In genomic region chr15:100054539-100054938, GRCh38 we compare ENCODE assay signal across 30 cellular contexts.
"Had no signal": no experiment of that assay in that cellular context is flagged by ENCODE, and none has a peak within 500 bp of the region (broad histone marks: within the 10 kb centered on the region; RNA-seq: fewer than 3 reads in every experiment).

No MANE protein-coding gene starts in this region.

- H3K4me1 Mint-ChIP-seq: stimulated activated effector memory CD8-positive, alpha-beta T cell treated with anti-CD3 and anti-CD28 coated beads, Interleukin-12 subunit alpha, Interleukin-12 subunit beta, amount 100 ng/mL, for 72 hours had no signal

- H2AFZ ChIP-seq: neural progenitor cell, parathyroid adenoma had no signal

- H3K36me3 Mint-ChIP-seq: natural killer cell; neural progenitor cell; stimulated activated effector memory CD8-positive, alpha-beta T cell treated with anti-CD3 and anti-CD28 coated beads, Interleukin-12 subunit alpha, Interleukin-12 subunit beta, amount 100 ng/mL, for 72 hours; stimulated activated naive B cell treated with anti-CD40 and anti-IgM and Interleukin-4, amounts not matched to agents 10 μg/mL and 1 μg/mL and 100 μg/mL, for 72 hours had no signal

- DNase-seq: natural killer cell; nucleus accumbens; ovary; posterior cingulate gyrus; psoas muscle; right cardiac atrium; right lobe of liver; sigmoid colon; small intestine; stimulated activated CD4-positive, alpha-beta T cell treated with anti-CD3 and anti-CD28 coated beads, Interleukin-15, amount 100 ng/mL, for 24 hours; stimulated activated CD4-positive, alpha-beta T cell treated with anti-CD3 and anti-CD28 coated beads, Interleukin-2, amount 100 ng/mL, for 24 hours; stimulated activated CD4-positive, alpha-beta T cell treated with anti-CD3 and anti-CD28 coated beads, Interleukin-2, amount 100 ng/mL, for 48 hours; stimulated activated CD4-positive, alpha-beta T cell treated with anti-CD3 and anti-CD28 coated beads, Interleukin-4, amount 100 ng/mL, for 24 hours; stimulated activated naive B cell treated with anti-CD40 and anti-IgM and Interleukin-4, amounts not matched to agents 10 μg/mL and 1 μg/mL and 100 μg/mL, for 72 hours; stimulated activated naive CD4-positive, alpha-beta T cell treated with Interleukin-2 at 50 U/mL for 16 hours; stomach; thyroid gland; trophoblast cell; upper lobe of left lung had no signal

- H3K27me3 Mint-ChIP-seq: stimulated activated naive CD8-positive, alpha-beta T cell treated with anti-CD3 and anti-CD28 coated beads, Interleukin-15, Interleukin-2, amounts not matched to agents 100 ng/mL and 50 ng/mL, for 24 hours had no signal

- ATAC-seq: psoas muscle; right cardiac atrium; right lobe of liver; stimulated activated effector memory CD8-positive, alpha-beta T cell treated with anti-CD3 and anti-CD28 coated beads, Interleukin-12 subunit alpha, Interleukin-12 subunit beta, amount 100 ng/mL, for 72 hours; stimulated activated naive B cell treated with anti-CD40 and anti-IgM and Interleukin-4, amounts not matched to agents 10 μg/mL and 1 μg/mL and 100 μg/mL, for 72 hours had no signal

- H3K27ac Mint-ChIP-seq: natural killer cell; nephron; neural progenitor cell; progenitor cell of endocrine pancreas; stimulated activated effector memory CD8-positive, alpha-beta T cell treated with anti-CD3 and anti-CD28 coated beads, Interleukin-12 subunit alpha, Interleukin-12 subunit beta, amount 100 ng/mL, for 72 hours; stimulated activated naive B cell treated with anti-CD40 and anti-IgM and Interleukin-4, amounts not matched to agents 10 μg/mL and 1 μg/mL and 100 μg/mL, for 72 hours; stimulated activated naive CD8-positive, alpha-beta T cell treated with anti-CD3 and anti-CD28 coated beads, Interleukin-15, Interleukin-2, amounts not matched to agents 100 ng/mL and 50 ng/mL, for 24 hours had no signal

- H3K4me2 ChIP-seq: neural progenitor cell had no signal

- H3K27me3 ChIP-seq: neural progenitor cell, neutrophil, ovary, right lobe of liver, sigmoid colon, stomach, thyroid gland, tibial nerve, upper lobe of left lung, vagina had no signal

- FAIRE-seq: small intestine, urothelium cell line had no signal

- H3K9me3 Mint-ChIP-seq: natural killer cell; nephron; neural progenitor cell; stimulated activated effector memory CD8-positive, alpha-beta T cell treated with anti-CD3 and anti-CD28 coated beads, Interleukin-12 subunit alpha, Interleukin-12 subunit beta, amount 100 ng/mL, for 72 hours; stimulated activated naive CD8-positive, alpha-beta T cell treated with anti-CD3 and anti-CD28 coated beads, Interleukin-15, Interleukin-2, amounts not matched to agents 100 ng/mL and 50 ng/mL, for 24 hours had no signal

- H3K4me3 ChIP-seq: neural progenitor cell, ovary, psoas muscle, right lobe of liver, sigmoid colon, stomach, thoracic aorta, thyroid gland, tibial nerve, upper lobe of left lung, vagina had no signal

- H3K9me3 ChIP-seq: neutrophil, ovary, psoas muscle, right lobe of liver, sigmoid colon, stomach, thoracic aorta, thyroid gland, tibial nerve, upper lobe of left lung, vagina had no signal

- H3K9ac ChIP-seq: neural progenitor cell, parathyroid adenoma had no signal

- H3K4me3 Mint-ChIP-seq: natural killer cell; nephron; neural progenitor cell; stimulated activated effector memory CD8-positive, alpha-beta T cell treated with anti-CD3 and anti-CD28 coated beads, Interleukin-12 subunit alpha, Interleukin-12 subunit beta, amount 100 ng/mL, for 72 hours; stimulated activated naive B cell treated with anti-CD40 and anti-IgM and Interleukin-4, amounts not matched to agents 10 μg/mL and 1 μg/mL and 100 μg/mL, for 72 hours; stimulated activated naive CD8-positive, alpha-beta T cell treated with anti-CD3 and anti-CD28 coated beads, Interleukin-15, Interleukin-2, amounts not matched to agents 100 ng/mL and 50 ng/mL, for 24 hours had no signal

- H3K4me1 ChIP-seq: parathyroid adenoma, psoas muscle, right lobe of liver, sigmoid colon, stomach, tibial nerve, upper lobe of left lung, vagina had no signal

- H3K36me3 ChIP-seq: neural progenitor cell, neutrophil, ovary, right lobe of liver, sigmoid colon, stomach, thoracic aorta, thyroid gland, tibial nerve, upper lobe of left lung, vagina had no signal

- H3K27ac ChIP-seq: neural progenitor cell, neutrophil, ovary, parathyroid adenoma, psoas muscle, right lobe of liver, sigmoid colon, stomach, thoracic aorta, thyroid gland, tibial nerve, upper lobe of left lung, vagina had no signal
